Comparison of ENCODE assay signal across 20 cellular contexts in the genomic region with DNA sequence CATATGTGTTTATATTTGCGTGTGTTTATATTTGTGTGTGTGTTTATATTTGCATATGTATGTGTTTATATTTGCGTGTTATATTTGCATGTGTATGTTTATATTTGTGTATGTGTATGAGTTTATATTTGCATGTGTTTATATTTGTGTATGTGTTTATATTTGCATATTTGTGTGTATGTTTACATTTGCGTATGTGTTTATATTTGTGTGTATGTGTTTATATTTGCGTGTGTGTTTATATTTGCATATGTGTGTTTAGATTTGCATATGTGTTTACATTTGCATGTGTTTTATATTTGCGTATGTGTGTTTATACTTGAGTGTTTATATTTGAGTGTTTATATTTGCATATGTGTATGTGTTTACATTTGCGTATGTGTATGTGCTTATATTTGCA.
A peak's percentile ranks its signal among the peaks of the same experiment; 100 is the strongest.
DNase-seq lines count a peak whose midpoint lies in the region; FAIRE-seq lines count a peak whose summit lies in the region.
"Had no signal": no experiment of that assay in that cellular context is flagged by ENCODE, and none has a peak within 500 bp of the region (broad histone marks: within the 10 kb centered on the region; RNA-seq: fewer than 3 reads in every experiment).

No MANE protein-coding gene starts in this region.

- no peak overlapping the region for H3K27ac ChIP-seq in Karpas-422 (ENCODE audit: low read length)
- H3K27ac ChIP-seq: BLaER1 treated with 17β-estradiol and CSF1 and Interleukin-3, amounts not matched to agents 10 nM and 100 nM had no signal

- H3K4me2 ChIP-seq in Karpas-422 (ENCODE audit: low read depth, low read length, poor library complexity, severe bottlenecking) = no peak overlapping the region
- H3K4me2 ChIP-seq: GM23338 had no signal

- H3K36me3 ChIP-seq in Karpas-422 (ENCODE audit: insufficient read depth, low read length) = no peaks in the 10 kb centered on the region
- H3K36me3 ChIP-seq: BE2C; BLaER1 treated with 17β-estradiol and CSF1 and Interleukin-3, amounts not matched to agents 10 nM and 100 nM had no signal

- H3K4me1 ChIP-seq in Karpas-422 (ENCODE audit: low read length) = no peaks in the 10 kb centered on the region
- H3K4me1 ChIP-seq: BE2C had no signal

- peaks cover 11% of the 10 kb centered on the region for H3K9me3 ChIP-seq in Karpas-422 (ENCODE audit: low read length)
- H3K9me3 ChIP-seq: BE2C had no signal

- no peaks in the 10 kb centered on the region for H3K79me2 ChIP-seq in Karpas-422 (ENCODE audit: low read length)

- no peaks in the 10 kb centered on the region for H3K9me2 ChIP-seq in Karpas-422 (replicated peaks; ENCODE audit: insufficient read depth, low read length)

- no peak overlapping the region for H2AFZ ChIP-seq in Karpas-422 (ENCODE audit: low read length)
- H2AFZ ChIP-seq: GM23338 had no signal

- no peak overlapping the region for H3K9ac ChIP-seq in Karpas-422 (ENCODE audit: low read length)
- H3K9ac ChIP-seq: BLaER1 treated with 17β-estradiol and CSF1 and Interleukin-3, amounts not matched to agents 10 nM and 100 nM had no signal

- no peaks in the 10 kb centered on the region for H4K20me1 ChIP-seq in Karpas-422 (ENCODE audit: insufficient read depth, low read depth, low read length)
- H4K20me1 ChIP-seq: BLaER1 treated with 17β-estradiol and CSF1 and Interleukin-3, amounts not matched to agents 10 nM and 100 nM had no signal

- no peak for DNase-seq in Karpas-422
- no peak for DNase-seq in frontal cortex (ENCODE audit: low spot score in 2 of 2)
- no peak for DNase-seq in urothelium cell line (ENCODE audit: low spot score)
- no peak for DNase-seq in stimulated activated naive CD4-positive, alpha-beta T cell treated with Interleukin-2 at 50 U/mL for 16 hours (lab: John Stamatoyannopoulos, UW)
- DNase-seq in AG20443 (ENCODE audit: low spot score) = no peak
- no peak for DNase-seq in activated naive CD4-positive, alpha-beta T cell treated with anti-CD3 and anti-CD28 coated beads, Interleukin-2, amount 50 U/mL, for 16 hours
- DNase-seq: AML-193; BE2C; CD4-positive, alpha-beta T cell; CD8-positive, alpha-beta memory T cell; DMS 273 treated with DMSO at 0.1 percent for 48 hours; DMS79; EL; GF-D8; H9; HFFc6 had no signal

- peak overlapping the region; percentile 5; the same call in 1 of the 2 replicates for H3K4me3 ChIP-seq in Karpas-422 (ENCODE audit: low read length)
- H3K4me3 ChIP-seq: BLaER1 treated with 17β-estradiol and CSF1 and Interleukin-3, amounts not matched to agents 10 nM and 100 nM; GM23338 had no signal

- no peaks in the 10 kb centered on the region for H3K27me3 ChIP-seq in Karpas-422 (ENCODE audit: low read length)
- H3K27me3 ChIP-seq: BE2C; BLaER1 treated with 17β-estradiol and CSF1 and Interleukin-3, amounts not matched to agents 10 nM and 100 nM had no signal

- FAIRE-seq in G401.6 (lab: Jason Lieb, UNC) (peak; percentile 61), frontal cortex (lab: Jason Lieb, UNC) (peak; percentile 57), urothelium cell line (lab: Jason Lieb, UNC) (peak; percentile 93)
- FAIRE-seq: GM18507 had no signal
